ENCODE assay signal across 16 cellular contexts in genomic region chr6:16855460-16855859, GRCh38.
DNase-seq lines count a peak whose midpoint lies in the region; ATAC-seq and TF ChIP-seq lines count a peak whose summit lies in the region.
"Had no signal": no experiment of that assay in that cellular context is flagged by ENCODE, and none has a peak within 500 bp of the region (broad histone marks: within the 10 kb centered on the region; RNA-seq: fewer than 3 reads in every experiment).

No MANE protein-coding gene starts in this region.

- ATAC-seq in GM18498 (IDR thresholded peaks at IDR 0.05; ENCODE audit: unreplicated experiment) = peak; percentile 67
- peak; percentile 37 for ATAC-seq in GM19438 (IDR thresholded peaks at IDR 0.05; ENCODE audit: low read depth, unreplicated experiment)
- ATAC-seq in HG02870 (IDR thresholded peaks at IDR 0.05; ENCODE audit: unreplicated experiment) = peak; percentile 43
- peak; percentile 25 for ATAC-seq in HG03565 (IDR thresholded peaks at IDR 0.05; ENCODE audit: unreplicated experiment)
- ATAC-seq: WTC11 had no signal

- no peak for DNase-seq in NAMALWA (ENCODE audit: low spot score)
- DNase-seq in GM13977 (ENCODE audit: low spot score) = no peak
- DNase-seq in NCI-H1092 treated with DMSO at 0.1 percent for 48 hours (lab: John Stamatoyannopoulos, UW) = no peak
- no peak for DNase-seq in endothelial cell (ENCODE audit: low spot score)
- DNase-seq: activated T-cell treated with anti-CD3 and anti-CD28 coated beads, Interleukin-2, amount 50 U/mL, for 4 hours; amygdala; NCI-H1105; SHP77 treated with DMSO at 0.1 percent for 48 hours; spleen had no signal

- H3K4me3 Mint-ChIP-seq in endothelial cell (ENCODE audit: unreplicated experiment) = no peak overlapping the region
- H3K4me3 Mint-ChIP-seq: activated T-cell treated with anti-CD3 and anti-CD28 coated beads, Interleukin-2, amount 50 U/mL, for 4 hours; memory B cell; type B pancreatic cell; WTC11 had no signal

- no peaks in the 10 kb centered on the region for H3K27me3 Mint-ChIP-seq in endothelial cell (ENCODE audit: unreplicated experiment)
- H3K27me3 Mint-ChIP-seq: type B pancreatic cell had no signal

- no peak for TF ChIP-seq CTCF in GM13977 (IDR thresholded peaks at IDR 0.05; ENCODE audit: extremely low read depth, insufficient read depth, missing control alignments)
- no peak for TF ChIP-seq CTCF in endothelial cell (IDR thresholded peaks at IDR 0.05; ENCODE audit: unreplicated experiment)

- no peaks in the 10 kb centered on the region for H3K9me3 Mint-ChIP-seq in endothelial cell (ENCODE audit: unreplicated experiment)
- H3K9me3 Mint-ChIP-seq: activated T-cell treated with anti-CD3 and anti-CD28 coated beads, Interleukin-2, amount 50 U/mL, for 4 hours had no signal

- in situ Hi-C loops in GM13977 (cut with MboI; ENCODE audit: low pct_unique_long_range_greater_than_20kb, low sequenced_read_pairs, unreplicated experiment) = no loop called here

- no peak overlapping the region for H3K27ac Mint-ChIP-seq in endothelial cell (ENCODE audit: unreplicated experiment)
- H3K27ac Mint-ChIP-seq: memory B cell, type B pancreatic cell, WTC11 had no signal

- H3K4me1 Mint-ChIP-seq in endothelial cell (ENCODE audit: unreplicated experiment) = peaks cover 18% of the 10 kb centered on the region

- no peaks in the 10 kb centered on the region for H3K36me3 Mint-ChIP-seq in endothelial cell (ENCODE audit: low read depth, unreplicated experiment)
- H3K36me3 Mint-ChIP-seq: type B pancreatic cell, WTC11 had no signal
